8 cellular contexts compared by ENCODE assay signal in genomic region chr12:12563529-12563928, GRCh38. TPM values are rescaled to one million over a fixed set of nuclear protein-coding genes. Genes with fewer than 3 reads are reported as not detected.
DNase-seq lines count a peak whose midpoint lies in the region; ATAC-seq and TF ChIP-seq lines count a peak whose summit lies in the region.

No MANE protein-coding gene starts in this region.

- peak overlapping the region; percentile 79 for H3K4me3 Mint-ChIP-seq in Caco-2 (ENCODE audit: unreplicated experiment)

- intact Hi-C loops in Caco-2 (cut with micrococcal nuclease; ENCODE audit: unreplicated experiment) = loop anchor here (1.0 to 5.0 kb wide), 5 partner anchors 93 to 179 kb away; partner anchors contain the start of gene GPR19

- no peaks in the 10 kb centered on the region for H3K27me3 Mint-ChIP-seq in Caco-2 (ENCODE audit: insufficient read depth, unreplicated experiment)

- H3K4me1 ChIP-seq in Caco-2 = peaks cover 25% of the 10 kb centered on the region
- H3K4me1 ChIP-seq in endocrine pancreas (ENCODE audit: control insufficient read depth, insufficient read depth, low read length) = peaks cover 14% of the 10 kb centered on the region
- peaks cover 33% of the 10 kb centered on the region for H3K4me1 ChIP-seq in neuron (ENCODE audit: insufficient read depth, low read length)

- peaks cover 27% of the 10 kb centered on the region for H3K9me3 Mint-ChIP-seq in Caco-2 (ENCODE audit: unreplicated experiment)

- H3K9me3 ChIP-seq in Caco-2 = peaks cover 6% of the 10 kb centered on the region; the same call in 1 of the 2 replicates
- no peaks in the 10 kb centered on the region for H3K9me3 ChIP-seq in endocrine pancreas (ENCODE audit: control insufficient read depth, low read length)
- H3K9me3 ChIP-seq in neuron (ENCODE audit: low read length) = peaks cover 3% of the 10 kb centered on the region

- DNase-seq in Caco-2 (no peak), NCI-H345 (lab: John Stamatoyannopoulos, UW) (peak; percentile 28), NOMO-1 (lab: John Stamatoyannopoulos, UW; ENCODE audit: unreplicated experiment in 2 of 2) (no peak)
- no peak for DNase-seq in central memory CD4-positive, alpha-beta T cell

- ATAC-seq in GM21367 (IDR thresholded peaks at IDR 0.05; ENCODE audit: unreplicated experiment) (no peak), HG02610 (IDR thresholded peaks at IDR 0.05; ENCODE audit: unreplicated experiment) (no peak)

- CTCF ChIA-PET in Caco-2 (lab: Charles Lee) = interaction anchor here (0.6 to 2.4 kb wide), 17 partner anchors 8 to 206 kb away, joined by 3 to 25 read pairs (median 3); partner anchors contain the start of gene CREBL2

- BruUV-seq in Caco-2 (replicated peaks; lab: Mats Ljungman, UMichigan) = no TSS peak

- H3K4me3 ChIP-seq in Caco-2 (ENCODE audit: low read depth, low read length) (peak overlapping the region; percentile 53), endocrine pancreas (ENCODE audit: control insufficient read depth, insufficient read depth, low read length) (peak overlapping the region; percentile 83), neuron (ENCODE audit: low read length) (peak overlapping the region; percentile 100)

- no peak for TF ChIP-seq CTCF in Caco-2 (IDR thresholded peaks at IDR 0.05; ENCODE audit: insufficient read depth in 1 of 2, low read depth in 1 of 2, low read length in 1 of 2, severe bottlenecking in 1 of 2, unreplicated experiment in 1 of 2)

- H3K36me3 ChIP-seq in Caco-2 (ENCODE audit: control insufficient read depth, insufficient read depth, low read length) (no peaks in the 10 kb centered on the region; the same call in 1 of the 2 replicates), endocrine pancreas (ENCODE audit: control insufficient read depth, insufficient read depth, low read length) (no peaks in the 10 kb centered on the region), neuron (ENCODE audit: insufficient read depth, low read length) (no peaks in the 10 kb centered on the region)

- H2AFZ ChIP-seq in neuron (ENCODE audit: low read depth, low read length) = peak overlapping the region; percentile 82

- H3K9ac ChIP-seq in endocrine pancreas (ENCODE audit: control insufficient read depth, insufficient read depth, low read length) = no peak overlapping the region

- H3K36me3 Mint-ChIP-seq in Caco-2 (ENCODE audit: insufficient read depth, unreplicated experiment) = peaks cover 43% of the 10 kb centered on the region

- POLR2A ChIA-PET in Caco-2 (lab: Charles Lee) = interaction anchor here (0.5 to 1.4 kb wide), 5 partner anchors 31 to 184 kb away, joined by 3 to 8 read pairs (median 5); no protein-coding TSS in a partner anchor

- peaks cover 20% of the 10 kb centered on the region for H3K4me1 Mint-ChIP-seq in Caco-2 (ENCODE audit: low read depth, unreplicated experiment)

- H3K27me3 ChIP-seq in Caco-2 (replicated peaks; ENCODE audit: control insufficient read depth, insufficient read depth, low read length) (no peaks in the 10 kb centered on the region), endocrine pancreas (ENCODE audit: control insufficient read depth, insufficient read depth, low read length) (no peaks in the 10 kb centered on the region), neuron (ENCODE audit: insufficient read depth, low read length) (no peaks in the 10 kb centered on the region)

- no peak overlapping the region for H3K27ac Mint-ChIP-seq in Caco-2 (ENCODE audit: unreplicated experiment)

RNA-seq across cellular contexts. Expression of gene DUSP16, which starts 0.9 kb away (rescaled TPM):
- total RNA-seq in Caco-2 (2022) = 63.9 and 76.8 TPM in 2 replicates

RNA-seq across cellular contexts. Expression of gene CREBL2, which starts 48.1 kb away (rescaled TPM):
- 25.0 and 26.3 TPM in 2 replicates for total RNA-seq in Caco-2 (2022)
